In the genomic region with DNA sequence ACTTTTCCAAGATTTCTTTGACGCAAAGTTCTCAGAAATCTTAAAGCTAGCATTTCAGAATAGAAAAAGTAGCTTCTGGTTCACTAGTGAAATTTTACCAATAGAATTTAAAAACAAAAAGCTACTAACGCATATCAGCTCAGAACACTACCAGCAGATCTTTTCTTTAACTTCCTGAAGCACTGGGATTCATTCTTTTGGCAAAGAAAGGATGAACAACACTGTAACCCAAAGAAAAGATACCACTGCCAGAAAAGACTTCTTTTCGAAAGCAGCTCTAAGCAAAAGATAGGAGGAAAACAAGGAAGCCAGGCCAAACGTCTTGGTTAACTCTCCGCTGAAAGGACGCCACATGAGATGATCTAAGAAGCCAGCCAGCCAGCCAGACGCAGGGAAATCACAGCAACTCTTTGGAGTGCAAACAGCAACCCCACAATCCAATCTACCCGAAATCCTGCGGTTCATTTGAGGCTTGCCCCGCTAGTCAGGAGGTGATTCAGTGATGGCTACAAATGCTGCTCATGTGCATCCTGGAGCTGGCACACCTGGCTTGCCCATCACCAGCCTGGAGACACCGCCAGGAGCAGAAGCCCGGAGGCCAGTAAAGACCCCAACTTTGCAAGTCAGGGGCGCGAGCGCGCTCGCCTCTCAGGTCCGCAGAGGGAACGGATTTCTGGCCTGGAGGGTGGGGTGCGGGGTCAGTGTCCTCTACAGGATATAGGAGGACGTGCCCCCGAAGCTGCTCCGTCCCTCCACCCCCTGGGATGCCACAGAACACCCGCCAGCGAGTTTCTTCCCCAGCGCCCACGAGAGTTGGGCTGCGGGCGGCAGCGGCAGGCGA, we compare ENCODE assay signal across 8 cellular contexts. TPM values are rescaled to one million over a fixed set of nuclear protein-coding genes. Genes with fewer than 3 reads are reported as not detected.
DNase-seq lines count a peak whose midpoint lies in the region; ATAC-seq, FAIRE-seq and TF ChIP-seq lines count a peak whose summit lies in the region.

No MANE protein-coding gene starts in this region.

- no peak for TF ChIP-seq CTCF in A549 (IDR thresholded peaks at IDR 0.05)
- no peak for TF ChIP-seq CTCF in GM10266 (IDR thresholded peaks at IDR 0.05; ENCODE audit: control insufficient read depth, insufficient read depth, low read depth, missing control alignments)
- TF ChIP-seq CTCF in fibroblast of mammary gland (conservative IDR thresholded peaks at IDR 0.05; ENCODE audit: control insufficient read depth, insufficient read depth, low read depth, low read length): no peak

- H3K4me3 ChIP-seq in A549 (peak overlapping the region; percentile 70), fibroblast of mammary gland (ENCODE audit: control insufficient read depth, low read depth, low read length) (peak overlapping the region; percentile 78), mucosa of rectum (ENCODE audit: low read length in 2 of 2) (peak overlapping the region; percentile 75 to 87)

- peaks cover 8 to 11% of the 10 kb centered on the region in 2 donors for H3K36me3 ChIP-seq in mucosa of rectum (ENCODE audit: control insufficient read depth in 2 of 2, insufficient read depth in 2 of 2, low read length in 2 of 2)

- H3K27ac ChIP-seq in A549 (peak overlapping the region; percentile 79 to 84), mucosa of rectum (ENCODE audit: low read depth in 2 of 2, low read length in 2 of 2) (peak overlapping the region; percentile 76 to 88)

- CTCF ChIA-PET in A549 (lab: Yijun Ruan, JAX): interaction anchor here (0.9 to 9.0 kb wide), 7 partner anchors 10 to 339 kb away, joined by 3 to 98 read pairs (median 3); no protein-coding TSS in a partner anchor

- FAIRE-seq in A549 (lab: Jason Lieb, UNC) (no peak), urothelium cell line (lab: Jason Lieb, UNC) (no peak)

- TF ChIP-seq RAD21 in A549 (conservative IDR thresholded peaks at IDR 0.05 in 1 of 2, IDR thresholded peaks at IDR 0.05 in 1 of 2): no peak

- H3K9ac ChIP-seq in mucosa of rectum (ENCODE audit: low read depth in 1 of 2, low read length in 2 of 2): peak overlapping the region; percentile 26 to 80

- H3K27me3 ChIP-seq in mucosa of rectum (ENCODE audit: control insufficient read depth in 2 of 2, insufficient read depth in 2 of 2, low read length in 2 of 2): peaks cover 0 to 3% of the 10 kb centered on the region in 2 donors

- no peaks in the 10 kb centered on the region for H3K9me3 ChIP-seq in A549
- H3K9me3 ChIP-seq in mucosa of rectum (ENCODE audit: control insufficient read depth in 2 of 2, low read length in 2 of 2): no peaks in the 10 kb centered on the region

- WGBS in A549 (ENCODE audit: missing lambda C conversion rate): 11% methylated on average over 31 of the region's 31 CpGs

- peak; percentile 40 to 61 for ATAC-seq in A549

- no peak for TF ChIP-seq POLR2A in A549 (IDR thresholded peaks at IDR 0.05; ENCODE audit: low read length)

- peak; percentile 49 to 62 for DNase-seq in A549 (ENCODE audit: low read depth in 1 of 2, low spot score in 1 of 2)
- peak; percentile 58 for DNase-seq in GM10266 (ENCODE audit: extremely low spot score)
- peak; percentile 63 for DNase-seq in NCI-H2107 (lab: John Stamatoyannopoulos, UW)
- peak; percentile 85 for DNase-seq in activated CD8-positive, alpha-beta memory T cell treated with anti-CD3 and anti-CD28 coated beads for 24 hours
- peak; percentile 92 for DNase-seq in fibroblast of mammary gland (ENCODE audit: low read depth)
- peak; percentile 76 for DNase-seq in urothelium cell line (ENCODE audit: low spot score)
- no peak for DNase-seq in OCI-M2 (lab: John Stamatoyannopoulos, UW; ENCODE audit: unreplicated experiment)

- peak overlapping the region; percentile 72 for H3K4me2 ChIP-seq in A549

- no peak for TF ChIP-seq EP300 in A549 (IDR thresholded peaks at IDR 0.05)

- H3K4me1 ChIP-seq in A549 (peaks cover 20% of the 10 kb centered on the region), mucosa of rectum (ENCODE audit: control insufficient read depth in 2 of 2, insufficient read depth in 2 of 2, low read length in 2 of 2) (peaks cover 13 to 15% of the 10 kb centered on the region in 2 donors)

- POLR2A ChIA-PET in A549 (lab: Yijun Ruan, JAX): interaction anchor here (0.6 to 1.1 kb wide), 5 partner anchors 8 to 339 kb away, joined by 3 read pairs; no protein-coding TSS in a partner anchor

TF ChIP-seq in A549, 52 proteins besides CTCF, POLR2A, EP300 and RAD21:
- TF ChIP-seq CHD4 (IDR thresholded peaks at IDR 0.05; ENCODE audit: borderline replicate concordance): no peak
- TF ChIP-seq RARB (CRISPR knock-in tag; IDR thresholded peaks at IDR 0.05): no peak
- TF ChIP-seq FOSB (CRISPR knock-in tag; IDR thresholded peaks at IDR 0.05): 0 out of 2 replicates have a peak, but pooled peaks have one; percentile 20
- TF ChIP-seq HOXA7 (CRISPR knock-in tag; IDR thresholded peaks at IDR 0.05): 0 out of 2 replicates have a peak, but pooled peaks have one; percentile 57
- no peak for TF ChIP-seq CBX2 (IDR thresholded peaks at IDR 0.05; ENCODE audit: borderline replicate concordance, low read depth)
- no peak for TF ChIP-seq MAZ (IDR thresholded peaks at IDR 0.05; ENCODE audit: borderline replicate concordance, low read depth, low read length)
- TF ChIP-seq BHLHE40 (IDR thresholded peaks at IDR 0.05; ENCODE audit: low read depth, low read length): no peak
TF ChIP-seq in A549: peak in this region for 2.

RNA-seq across cellular contexts. Expression of a gene that starts 0.8 kb away (rescaled TPM):
- polyA plus RNA-seq in A549 (2011; rRNA removed) (36.8 and 37.0 TPM in 2 replicates), A549 (2017; fragmentation: RNase III; extraction: RNeasy Plus Mini Kit Qiagen cat#74134 plus additional on column Dnase treatment) (23.0 to 24.5 TPM (median 23.9 TPM) in 3 replicates)
- polyA plus RNA-seq in A549 (2012; cell fraction: cytosol; rRNA removed): 10.7 and 13.8 TPM in 2 replicates
- 10.4 and 13.8 TPM in 2 replicates for polyA plus RNA-seq in A549 (2012; cell fraction: nucleus; rRNA removed)
- 58.3 and 65.1 TPM in 2 replicates for polyA minus RNA-seq in A549 (2011; rRNA and poly(A)+ RNA removed)

RNA-seq across cellular contexts. Expression of a gene that starts 54.2 kb away (rescaled TPM):
- polyA plus RNA-seq in A549 (2011; rRNA removed) (56.2 TPM in 1 of 2 replicates, not detected in the other), A549 (2017; fragmentation: RNase III; extraction: RNeasy Plus Mini Kit Qiagen cat#74134 plus additional on column Dnase treatment) (6.5 to 8.5 TPM (median 6.6 TPM) in 3 replicates)
- not detected in 2 replicates for polyA plus RNA-seq in A549 (2012; cell fraction: cytosol; rRNA removed)
- polyA plus RNA-seq in A549 (2012; cell fraction: nucleus; rRNA removed): not detected in 2 replicates
- 38,453 and 40,699 TPM in 2 replicates for polyA minus RNA-seq in A549 (2011; rRNA and poly(A)+ RNA removed)
